ENCODE assay signal across 10 cellular contexts in genomic region chr4:142815834-142816233, GRCh38. TPM values are rescaled to one million over a fixed set of nuclear protein-coding genes. Genes with fewer than 3 reads are reported as not detected.
DNase-seq lines count a peak whose midpoint lies in the region; ATAC-seq and TF ChIP-seq lines count a peak whose summit lies in the region.
"Had no signal": no experiment of that assay in that cellular context is flagged by ENCODE, and none has a peak within 500 bp of the region (broad histone marks: within the 10 kb centered on the region; RNA-seq: fewer than 3 reads in every experiment).

No MANE protein-coding gene starts in this region.

- CTCF ChIA-PET in activated CD8-positive, alpha-beta T cell treated with anti-CD3 and anti-CD28 coated beads for 36 hours (lab: Charles Lee) = no interaction called here

- intact Hi-C loops in activated CD8-positive, alpha-beta T cell treated with anti-CD3 and anti-CD28 coated beads for 36 hours (cut with micrococcal nuclease) = no loop called here
- intact Hi-C loops in left ventricle myocardium superior (cut with micrococcal nuclease) = no loop called here

- POLR2A ChIA-PET in activated CD8-positive, alpha-beta T cell treated with anti-CD3 and anti-CD28 coated beads for 36 hours (lab: Charles Lee) = no interaction called here

- peaks cover 23% of the 10 kb centered on the region for H3K4me1 Mint-ChIP-seq in activated CD8-positive, alpha-beta T cell treated with anti-CD3 and anti-CD28 coated beads for 36 hours (ENCODE audit: low read depth)
- H3K4me1 Mint-ChIP-seq: stimulated activated memory B cell treated with anti-CD40 and anti-IgM and Interleukin-4, amounts not matched to agents 10 μg/mL and 1 μg/mL and 100 μg/mL, for 72 hours had no signal

- ATAC-seq in activated CD8-positive, alpha-beta T cell treated with anti-CD3 and anti-CD28 coated beads for 36 hours = peak; percentile 84
- ATAC-seq in HG03520 (IDR thresholded peaks at IDR 0.05; ENCODE audit: unreplicated experiment) (no peak), left ventricle myocardium superior (no peak), GM18870 (IDR thresholded peaks at IDR 0.05; ENCODE audit: unreplicated experiment) (no peak)
- ATAC-seq: stimulated activated memory B cell treated with anti-CD40 and anti-IgM and Interleukin-4, amounts not matched to agents 10 μg/mL and 1 μg/mL and 100 μg/mL, for 72 hours had no signal

- no peak overlapping the region for H3K4me3 Mint-ChIP-seq in activated CD8-positive, alpha-beta T cell treated with anti-CD3 and anti-CD28 coated beads for 36 hours
- H3K4me3 Mint-ChIP-seq: stimulated activated memory B cell treated with anti-CD40 and anti-IgM and Interleukin-4, amounts not matched to agents 10 μg/mL and 1 μg/mL and 100 μg/mL, for 72 hours had no signal

- H3K27me3 Mint-ChIP-seq in activated CD8-positive, alpha-beta T cell treated with anti-CD3 and anti-CD28 coated beads for 36 hours = peaks cover 2% of the 10 kb centered on the region
- H3K27me3 Mint-ChIP-seq: stimulated activated memory B cell treated with anti-CD40 and anti-IgM and Interleukin-4, amounts not matched to agents 10 μg/mL and 1 μg/mL and 100 μg/mL, for 72 hours had no signal

- H3K9me3 Mint-ChIP-seq in activated CD8-positive, alpha-beta T cell treated with anti-CD3 and anti-CD28 coated beads for 36 hours = peaks cover 2% of the 10 kb centered on the region
- H3K9me3 Mint-ChIP-seq: stimulated activated memory B cell treated with anti-CD40 and anti-IgM and Interleukin-4, amounts not matched to agents 10 μg/mL and 1 μg/mL and 100 μg/mL, for 72 hours had no signal

- no peaks in the 10 kb centered on the region for H3K36me3 Mint-ChIP-seq in activated CD8-positive, alpha-beta T cell treated with anti-CD3 and anti-CD28 coated beads for 36 hours (ENCODE audit: low read depth)
- H3K36me3 Mint-ChIP-seq: stimulated activated memory B cell treated with anti-CD40 and anti-IgM and Interleukin-4, amounts not matched to agents 10 μg/mL and 1 μg/mL and 100 μg/mL, for 72 hours had no signal

- TF ChIP-seq CTCF in activated CD8-positive, alpha-beta T cell treated with anti-CD3 and anti-CD28 coated beads for 36 hours (IDR thresholded peaks at IDR 0.05) = no peak

- DNase-seq in stimulated activated naive CD4-positive, alpha-beta T cell treated with Interleukin-2 at 50 U/mL for 16 hours (lab: John Stamatoyannopoulos, UW) = peak; percentile 17
- no peak for DNase-seq in stimulated activated naive CD4-positive, alpha-beta T cell (lab: John Stamatoyannopoulos, UW)
- DNase-seq in activated CD8-positive, alpha-beta T cell treated with anti-CD3 and anti-CD28 coated beads for 36 hours = peak; percentile 50
- peak; percentile 14 for DNase-seq in foreskin melanocyte
- DNase-seq in left ventricle myocardium superior = no peak
- no peak for DNase-seq in SHP77 (lab: John Stamatoyannopoulos, UW)
- DNase-seq: NK-92 treated with Interleukin-12 subunit alpha and Interleukin-12 subunit beta, amount 100 ng/mL, for 24 hours had no signal

- no peak overlapping the region for H3K27ac Mint-ChIP-seq in activated CD8-positive, alpha-beta T cell treated with anti-CD3 and anti-CD28 coated beads for 36 hours
- H3K27ac Mint-ChIP-seq: stimulated activated memory B cell treated with anti-CD40 and anti-IgM and Interleukin-4, amounts not matched to agents 10 μg/mL and 1 μg/mL and 100 μg/mL, for 72 hours had no signal

RNA-seq across cellular contexts. Expression of gene INPP4B, which starts 30.3 kb away (rescaled TPM):
- total RNA-seq in activated CD8-positive, alpha-beta T cell treated with anti-CD3 and anti-CD28 coated beads for 36 hours = 10 to 100 TPM; 46.1 to 46.9 TPM
- 15.5 TPM for total RNA-seq in left ventricle myocardium superior

Comparison
In these comparisons a context has a peak if more than half of its experiments do, and no peak if none do; other contexts are left out.
1. DNase-seq: peak in stimulated activated naive CD4-positive, alpha-beta T cell treated with Interleukin-2 at 50 U/mL for 16 hours (single experiment), activated CD8-positive, alpha-beta T cell treated with anti-CD3 and anti-CD28 coated beads for 36 hours (single experiment) and foreskin melanocyte (single experiment); none in stimulated activated naive CD4-positive, alpha-beta T cell (0 of 6), left ventricle myocardium superior (single experiment) and SHP77 (0 of 2).